ENCODE assay signal across 25 cellular contexts in the genomic region with DNA sequence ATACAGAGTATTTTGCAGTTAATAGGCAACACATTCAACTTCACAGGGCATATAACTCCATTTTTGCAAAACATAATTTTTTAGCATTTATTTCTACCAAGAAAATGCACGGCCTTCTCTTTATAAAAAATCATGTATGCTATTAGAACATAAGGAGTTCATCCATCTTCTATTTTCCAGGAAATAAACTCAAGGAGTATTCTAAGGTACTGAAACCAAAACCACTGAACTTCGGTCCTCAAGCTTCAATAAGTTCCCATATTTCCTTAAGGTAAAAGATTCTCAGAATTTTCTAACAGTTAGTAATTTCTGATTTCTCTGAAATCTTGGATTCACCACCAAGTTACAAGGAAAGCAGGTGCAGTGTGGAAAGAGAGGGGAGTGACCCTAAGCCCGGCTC.
"Had no signal": no experiment of that assay in that cellular context is flagged by ENCODE, and none has a peak within 500 bp of the region (broad histone marks: within the 10 kb centered on the region; RNA-seq: fewer than 3 reads in every experiment).

No MANE protein-coding gene starts in this region.

- H3K27ac ChIP-seq: neutrophil, ovary, psoas muscle, right lobe of liver, stomach, thoracic aorta, thyroid gland, tibial nerve, upper lobe of left lung had no signal

- H3K27me3 ChIP-seq: neutrophil, ovary, right lobe of liver, sigmoid colon, stomach, thyroid gland, tibial nerve, upper lobe of left lung had no signal

- H3K4me1 ChIP-seq: right lobe of liver, upper lobe of left lung had no signal

- ATAC-seq: naive thymus-derived CD4-positive, alpha-beta T cell; natural killer cell treated with Interleukin-12 subunit alpha and Interleukin-12 subunit beta and Interleukin-15 and Interleukin-18, amount 100 ng/mL, for 72 hours; psoas muscle; right cardiac atrium; right lobe of liver; stimulated activated effector memory CD8-positive, alpha-beta T cell treated with anti-CD3 and anti-CD28 coated beads, Interleukin-12 subunit alpha, Interleukin-12 subunit beta, amount 100 ng/mL, for 72 hours; stimulated activated naive B cell treated with anti-CD40 and anti-IgM and Interleukin-4, amounts not matched to agents 10 μg/mL and 1 μg/mL and 100 μg/mL, for 72 hours had no signal

- DNase-seq: naive thymus-derived CD4-positive, alpha-beta T cell; nephron progenitor cell; occipital lobe; ovary; psoas muscle; right cardiac atrium; right lobe of liver; sigmoid colon; small intestine; stimulated activated CD4-positive, alpha-beta T cell treated with anti-CD3 and anti-CD28 coated beads, Interleukin-15, amount 100 ng/mL, for 24 hours; stimulated activated CD4-positive, alpha-beta T cell treated with anti-CD3 and anti-CD28 coated beads, Interleukin-2, amount 100 ng/mL, for 24 hours; stimulated activated CD4-positive, alpha-beta T cell treated with anti-CD3 and anti-CD28 coated beads, Interleukin-2, amount 100 ng/mL, for 48 hours; stimulated activated CD4-positive, alpha-beta T cell treated with anti-CD3 and anti-CD28 coated beads, Interleukin-4, amount 100 ng/mL, for 24 hours; stimulated activated naive B cell treated with anti-CD40 and anti-IgM and Interleukin-4, amounts not matched to agents 10 μg/mL and 1 μg/mL and 100 μg/mL, for 72 hours; stimulated activated naive CD4-positive, alpha-beta T cell treated with Interleukin-2 at 50 U/mL for 16 hours; stomach; trophoblast cell; upper lobe of left lung had no signal

- H3K36me3 ChIP-seq: neutrophil, ovary, right lobe of liver, sigmoid colon, stomach, thoracic aorta, thyroid gland, tibial nerve, upper lobe of left lung had no signal

- FAIRE-seq: small intestine, urothelium cell line had no signal

- H3K9me3 ChIP-seq: neutrophil, ovary, right lobe of liver, thoracic aorta, thyroid gland, tibial nerve, upper lobe of left lung had no signal

- H3K4me3 ChIP-seq: ovary, psoas muscle, right lobe of liver, sigmoid colon, stomach, thoracic aorta, thyroid gland, tibial nerve, upper lobe of left lung had no signal
